In the genomic region with DNA sequence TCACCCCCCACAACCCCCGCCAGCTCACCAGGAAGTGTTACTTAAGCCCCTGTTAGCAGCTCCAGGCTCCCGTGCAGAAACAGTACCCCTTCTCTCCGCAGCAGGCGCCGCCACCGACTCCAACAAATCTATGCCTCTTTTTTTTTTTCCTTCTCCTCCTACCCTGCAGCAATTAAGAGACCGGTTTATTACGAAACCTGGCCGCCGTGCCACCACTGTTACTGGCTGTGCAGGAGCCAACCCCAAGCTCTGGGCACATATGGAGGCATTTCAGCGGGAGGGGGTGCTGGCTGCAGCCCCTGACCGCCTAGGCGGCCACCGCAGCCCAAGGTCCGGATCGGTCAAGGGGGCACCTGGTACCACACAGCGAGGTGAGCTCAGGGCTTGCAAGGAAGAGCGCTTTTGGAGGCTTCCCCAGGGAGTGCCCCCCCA, we compare ENCODE assay signal across 1 cellular context.
TF ChIP-seq lines count a peak whose summit lies in the region.

No MANE protein-coding gene starts in this region.

TF ChIP-seq in WTC11, 78 proteins besides CTCF, POLR2A, EP300 and RAD21 (continued from another document):
- TF ChIP-seq, protein P1, sequence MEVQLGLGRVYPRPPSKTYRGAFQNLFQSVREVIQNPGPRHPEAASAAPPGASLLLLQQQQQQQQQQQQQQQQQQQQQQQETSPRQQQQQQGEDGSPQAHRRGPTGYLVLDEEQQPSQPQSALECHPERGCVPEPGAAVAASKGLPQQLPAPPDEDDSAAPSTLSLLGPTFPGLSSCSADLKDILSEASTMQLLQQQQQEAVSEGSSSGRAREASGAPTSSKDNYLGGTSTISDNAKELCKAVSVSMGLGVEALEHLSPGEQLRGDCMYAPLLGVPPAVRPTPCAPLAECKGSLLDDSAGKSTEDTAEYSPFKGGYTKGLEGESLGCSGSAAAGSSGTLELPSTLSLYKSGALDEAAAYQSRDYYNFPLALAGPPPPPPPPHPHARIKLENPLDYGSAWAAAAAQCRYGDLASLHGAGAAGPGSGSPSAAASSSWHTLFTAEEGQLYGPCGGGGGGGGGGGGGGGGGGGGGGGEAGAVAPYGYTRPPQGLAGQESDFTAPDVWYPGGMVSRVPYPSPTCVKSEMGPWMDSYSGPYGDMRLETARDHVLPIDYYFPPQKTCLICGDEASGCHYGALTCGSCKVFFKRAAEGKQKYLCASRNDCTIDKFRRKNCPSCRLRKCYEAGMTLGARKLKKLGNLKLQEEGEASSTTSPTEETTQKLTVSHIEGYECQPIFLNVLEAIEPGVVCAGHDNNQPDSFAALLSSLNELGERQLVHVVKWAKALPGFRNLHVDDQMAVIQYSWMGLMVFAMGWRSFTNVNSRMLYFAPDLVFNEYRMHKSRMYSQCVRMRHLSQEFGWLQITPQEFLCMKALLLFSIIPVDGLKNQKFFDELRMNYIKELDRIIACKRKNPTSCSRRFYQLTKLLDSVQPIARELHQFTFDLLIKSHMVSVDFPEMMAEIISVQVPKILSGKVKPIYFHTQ (CRISPR knock-in tag; IDR thresholded peaks at IDR 0.05), result no peak
- no peak for TF ChIP-seq ZNF121 (CRISPR knock-in tag; IDR thresholded peaks at IDR 0.05)
- no peak for TF ChIP-seq PREB (CRISPR knock-in tag; IDR thresholded peaks at IDR 0.05; ENCODE audit: borderline replicate concordance)
- TF ChIP-seq TP53 (CRISPR knock-in tag; IDR thresholded peaks at IDR 0.05), result no peak
- TF ChIP-seq GTF2I (CRISPR knock-in tag; conservative IDR thresholded peaks at IDR 0.05), result no peak
TF ChIP-seq in WTC11: peak in this region for 0.
